In genomic region chr1:221149676-221150075, GRCh38 we compare ENCODE assay signal across 19 cellular contexts.
A peak's percentile ranks its signal among the peaks of the same experiment; 100 is the strongest.
DNase-seq lines count a peak whose midpoint lies in the region; ATAC-seq, FAIRE-seq and TF ChIP-seq lines count a peak whose summit lies in the region.
"Had no signal": no experiment of that assay in that cellular context is flagged by ENCODE, and none has a peak within 500 bp of the region (broad histone marks: within the 10 kb centered on the region; RNA-seq: fewer than 3 reads in every experiment).

No MANE protein-coding gene starts in this region.

- no peak overlapping the region for H3K27ac ChIP-seq in ovary
- H3K27ac ChIP-seq: BLaER1 treated with 17β-estradiol and CSF1 and Interleukin-3, amounts not matched to agents 10 nM and 100 nM had no signal

- H3K27me3 ChIP-seq in ovary: no peaks in the 10 kb centered on the region
- H3K27me3 ChIP-seq: BLaER1 treated with 17β-estradiol and CSF1 and Interleukin-3, amounts not matched to agents 10 nM and 100 nM had no signal

- peaks cover 5 to 8% of the 10 kb centered on the region in 2 donors for H3K9me3 Mint-ChIP-seq in stimulated activated naive B cell treated with anti-CD40 and anti-IgM and Interleukin-4, amounts not matched to agents 10 μg/mL and 1 μg/mL and 100 μg/mL, for 72 hours
- H3K9me3 Mint-ChIP-seq: GM23338 had no signal

- intact Hi-C loops in ovary (cut with DNase I): no loop called here

- in situ Hi-C loops in SK-MEL-5 (cut with HindIII; ENCODE audit: low pct_unique_long_range_greater_than_20kb, low sequenced_read_pairs): no loop called here

- no peaks in the 10 kb centered on the region for H3K36me3 ChIP-seq in ovary
- H3K36me3 ChIP-seq: BLaER1 treated with 17β-estradiol and CSF1 and Interleukin-3, amounts not matched to agents 10 nM and 100 nM had no signal

- no peaks in the 10 kb centered on the region for H3K9me3 ChIP-seq in ovary
- H3K9me3 ChIP-seq: Caco-2 had no signal

- peaks cover 2 to 7% of the 10 kb centered on the region in 2 donors for H3K36me3 Mint-ChIP-seq in stimulated activated naive B cell treated with anti-CD40 and anti-IgM and Interleukin-4, amounts not matched to agents 10 μg/mL and 1 μg/mL and 100 μg/mL, for 72 hours
- H3K36me3 Mint-ChIP-seq: CD8-positive, alpha-beta T cell had no signal

- no peak for TF ChIP-seq CTCF in ovary (IDR thresholded peaks at IDR 0.05)

- H3K27me3 Mint-ChIP-seq in stimulated activated naive B cell treated with anti-CD40 and anti-IgM and Interleukin-4, amounts not matched to agents 10 μg/mL and 1 μg/mL and 100 μg/mL, for 72 hours: peaks cover 0 to 9% of the 10 kb centered on the region in 2 donors

- no peak for TF ChIP-seq EP300 in ovary (IDR thresholded peaks at IDR 0.05)

- DNase-seq in GM12892 (ENCODE audit: insufficient read length) (no peak), SK-MEL-5 (ENCODE audit: low read depth, low spot score) (peak; percentile 72), kidney tubule cell (ENCODE audit: low spot score) (peak; percentile 40), renal cortical epithelial cell (ENCODE audit: low read depth) (peak; percentile 18), ovary (no peak), UCSD-AML1 (lab: John Stamatoyannopoulos, UW; ENCODE audit: unreplicated experiment) (no peak)
- no peak for DNase-seq in stimulated activated naive B cell treated with anti-CD40 and anti-IgM and Interleukin-4, amounts not matched to agents 10 μg/mL and 1 μg/mL and 100 μg/mL, for 72 hours
- DNase-seq: Caco-2; CD8-positive, alpha-beta T cell; HCEC 1CT had no signal

- no peak overlapping the region for H3K4me3 Mint-ChIP-seq in stimulated activated naive B cell treated with anti-CD40 and anti-IgM and Interleukin-4, amounts not matched to agents 10 μg/mL and 1 μg/mL and 100 μg/mL, for 72 hours
- H3K4me3 Mint-ChIP-seq: B cell; CD8-positive, alpha-beta T cell; GM23338 had no signal

- no peaks in the 10 kb centered on the region for H3K4me1 ChIP-seq in ovary (ENCODE audit: insufficient read depth)
- H3K4me1 ChIP-seq: Caco-2 had no signal

- H3K4me1 Mint-ChIP-seq in stimulated activated naive B cell treated with anti-CD40 and anti-IgM and Interleukin-4, amounts not matched to agents 10 μg/mL and 1 μg/mL and 100 μg/mL, for 72 hours: peaks cover 0 to 5% of the 10 kb centered on the region in 2 donors
- H3K4me1 Mint-ChIP-seq: B cell had no signal

- no peak for TF ChIP-seq POLR2A in GM12892 (IDR thresholded peaks at IDR 0.05; ENCODE audit: low read depth, low read length)
- no peak for TF ChIP-seq POLR2A in ovary (IDR thresholded peaks at IDR 0.05)

- no peak overlapping the region for H3K27ac Mint-ChIP-seq in stimulated activated naive B cell treated with anti-CD40 and anti-IgM and Interleukin-4, amounts not matched to agents 10 μg/mL and 1 μg/mL and 100 μg/mL, for 72 hours
- H3K27ac Mint-ChIP-seq: B cell; CD8-positive, alpha-beta T cell; GM23338 had no signal

- FAIRE-seq in GM12892 (lab: Jason Lieb, UNC): peak; percentile 54
- FAIRE-seq: D721Med, G401.6, GM12891, GM18507, H54, HTR-8/SVneo had no signal

- no peak for ATAC-seq in stimulated activated naive B cell treated with anti-CD40 and anti-IgM and Interleukin-4, amounts not matched to agents 10 μg/mL and 1 μg/mL and 100 μg/mL, for 72 hours (replicated peaks)
- ATAC-seq: CD8-positive, alpha-beta T cell; GM23338 had no signal

- H3K4me3 ChIP-seq in ovary: no peak overlapping the region
- H3K4me3 ChIP-seq: BLaER1 treated with 17β-estradiol and CSF1 and Interleukin-3, amounts not matched to agents 10 nM and 100 nM; GM23338 had no signal

Comparison
In these comparisons a context has a peak if more than half of its experiments do, and no peak if none do; other contexts are left out.
1. DNase-seq: peak in SK-MEL-5 (single experiment), kidney tubule cell (single experiment) and renal cortical epithelial cell (single experiment); none in GM12892 (single experiment), ovary (0 of 5), stimulated activated naive B cell treated with anti-CD40 and anti-IgM and Interleukin-4, amounts not matched to agents 10 μg/mL and 1 μg/mL and 100 μg/mL, for 72 hours (single experiment) and UCSD-AML1 (single experiment).